In the genomic region with DNA sequence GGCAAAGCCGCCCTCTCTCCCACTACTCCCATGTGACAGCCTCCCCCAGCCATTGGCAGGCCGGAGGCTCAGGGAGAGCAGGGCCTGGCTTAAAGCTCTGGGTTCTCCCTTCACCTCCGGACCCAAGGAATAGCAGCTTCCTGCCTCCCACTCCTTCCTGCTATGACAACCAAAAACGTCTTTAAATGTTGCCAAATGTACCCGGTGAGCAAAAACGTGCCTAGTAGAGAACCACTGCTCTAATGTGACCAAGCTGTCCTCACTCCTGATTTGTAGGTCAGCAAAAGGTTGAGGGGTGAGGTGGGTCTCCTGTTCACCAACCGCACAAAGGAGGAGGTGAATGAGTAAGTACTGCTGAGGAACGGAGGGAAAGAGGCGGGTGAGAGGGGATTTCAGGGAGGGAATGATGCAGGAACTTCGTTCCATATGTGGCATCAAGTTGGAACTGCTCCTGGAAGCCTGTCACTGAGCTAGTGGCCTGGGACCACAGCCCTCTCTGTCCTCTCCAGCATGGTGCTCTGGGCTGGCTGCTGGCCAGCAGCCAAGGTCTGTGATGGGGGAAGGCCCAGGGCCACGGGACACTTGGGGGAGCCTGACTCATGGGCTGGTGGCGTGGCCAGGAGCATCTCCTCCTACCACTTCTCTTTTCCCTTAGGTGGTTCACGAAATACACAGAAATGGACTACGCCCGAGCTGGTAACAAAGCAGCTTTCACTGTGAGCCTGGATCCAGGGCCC, we compare ENCODE assay signal across 14 cellular contexts. TPM values are rescaled to one million over a fixed set of nuclear protein-coding genes. Genes with fewer than 3 reads are reported as not detected.
DNase-seq lines count a peak whose midpoint lies in the region; ATAC-seq and TF ChIP-seq lines count a peak whose summit lies in the region.
"Had no signal": no experiment of that assay in that cellular context is flagged by ENCODE, and none has a peak within 500 bp of the region (broad histone marks: within the 10 kb centered on the region; RNA-seq: fewer than 3 reads in every experiment).

No MANE protein-coding gene starts in this region.

- intact Hi-C loops in lower lobe of right lung (cut with DNase I) = no loop called here

- peaks cover 25% of the 10 kb centered on the region for H3K4me1 ChIP-seq in lower lobe of right lung

- no peak overlapping the region for H3K4me3 ChIP-seq in lower lobe of right lung
- H3K4me3 ChIP-seq: pancreas, uterus had no signal

- no peaks in the 10 kb centered on the region for H3K27me3 ChIP-seq in lower lobe of right lung (ENCODE audit: low read depth)
- H3K27me3 ChIP-seq: pancreas, uterus had no signal

- H3K9me3 ChIP-seq in lower lobe of right lung = no peaks in the 10 kb centered on the region
- H3K9me3 ChIP-seq: pancreas, uterus had no signal

- no peak overlapping the region for H3K27ac ChIP-seq in lower lobe of right lung
- H3K27ac ChIP-seq: pancreas, uterus had no signal

- peak; percentile 59 to 72 for DNase-seq in activated CD4-positive, alpha-beta T cell treated with anti-CD3 and anti-CD28 coated beads, Interleukin-2, amount 50 U/mL, for 48 hours
- no peak for DNase-seq in activated CD4-positive, alpha-beta T cell treated with anti-CD3 and anti-CD28 coated beads for 1 hour
- DNase-seq in EH (ENCODE audit: low read depth) (peak; percentile 7), lower lobe of right lung (no peak), NCI-H774 (lab: John Stamatoyannopoulos, UW) (no peak)
- DNase-seq in activated T-cell treated with anti-CD3 and anti-CD28 coated beads, Interleukin-2, amount 50 U/mL, for 48 hours = peak; percentile 48 to 59
- DNase-seq: aorta, NCI-H146, NCI-H510A, OCI-M1, pancreas, uterus had no signal

- H3K36me3 ChIP-seq in lower lobe of right lung = peaks cover 59% of the 10 kb centered on the region
- H3K36me3 ChIP-seq: uterus had no signal

- ATAC-seq in lower lobe of right lung (peak; percentile 45 to 49), HG03139 (IDR thresholded peaks at IDR 0.05; ENCODE audit: unreplicated experiment) (no peak), SK-N-SH treated with all-trans-retinoic acid at 6 μM for 48 hours (no peak)
- ATAC-seq: pancreas had no signal

- TF ChIP-seq CTCF in lower lobe of right lung (IDR thresholded peaks at IDR 0.05) = no peak

TF ChIP-seq in SK-N-SH treated with all-trans-retinoic acid at 6 μM for 48 hours, 23 proteins besides CTCF, POLR2A, EP300 and RAD21:
- no peak for TF ChIP-seq GLIS3 (CRISPR knock-in tag; IDR thresholded peaks at IDR 0.05)
- TF ChIP-seq, protein P1, sequence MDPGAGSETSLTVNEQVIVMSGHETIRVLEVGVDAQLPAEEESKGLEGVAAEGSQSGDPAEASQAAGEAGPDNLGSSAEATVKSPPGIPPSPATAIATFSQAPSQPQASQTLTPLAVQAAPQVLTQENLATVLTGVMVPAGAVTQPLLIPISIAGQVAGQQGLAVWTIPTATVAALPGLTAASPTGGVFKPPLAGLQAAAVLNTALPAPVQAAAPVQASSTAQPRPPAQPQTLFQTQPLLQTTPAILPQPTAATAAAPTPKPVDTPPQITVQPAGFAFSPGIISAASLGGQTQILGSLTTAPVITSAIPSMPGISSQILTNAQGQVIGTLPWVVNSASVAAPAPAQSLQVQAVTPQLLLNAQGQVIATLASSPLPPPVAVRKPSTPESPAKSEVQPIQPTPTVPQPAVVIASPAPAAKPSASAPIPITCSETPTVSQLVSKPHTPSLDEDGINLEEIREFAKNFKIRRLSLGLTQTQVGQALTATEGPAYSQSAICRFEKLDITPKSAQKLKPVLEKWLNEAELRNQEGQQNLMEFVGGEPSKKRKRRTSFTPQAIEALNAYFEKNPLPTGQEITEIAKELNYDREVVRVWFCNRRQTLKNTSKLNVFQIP (CRISPR knock-in tag; IDR thresholded peaks at IDR 0.05; ENCODE audit: borderline replicate concordance, low read depth) = no peak
- TF ChIP-seq CREB5 (CRISPR knock-in tag; IDR thresholded peaks at IDR 0.05; ENCODE audit: low read depth) = no peak
- no peak for TF ChIP-seq TOX (CRISPR knock-in tag; IDR thresholded peaks at IDR 0.05; ENCODE audit: borderline replicate concordance)
- no peak for TF ChIP-seq ESRRG (CRISPR knock-in tag; IDR thresholded peaks at IDR 0.05)
- TF ChIP-seq, protein P2, sequence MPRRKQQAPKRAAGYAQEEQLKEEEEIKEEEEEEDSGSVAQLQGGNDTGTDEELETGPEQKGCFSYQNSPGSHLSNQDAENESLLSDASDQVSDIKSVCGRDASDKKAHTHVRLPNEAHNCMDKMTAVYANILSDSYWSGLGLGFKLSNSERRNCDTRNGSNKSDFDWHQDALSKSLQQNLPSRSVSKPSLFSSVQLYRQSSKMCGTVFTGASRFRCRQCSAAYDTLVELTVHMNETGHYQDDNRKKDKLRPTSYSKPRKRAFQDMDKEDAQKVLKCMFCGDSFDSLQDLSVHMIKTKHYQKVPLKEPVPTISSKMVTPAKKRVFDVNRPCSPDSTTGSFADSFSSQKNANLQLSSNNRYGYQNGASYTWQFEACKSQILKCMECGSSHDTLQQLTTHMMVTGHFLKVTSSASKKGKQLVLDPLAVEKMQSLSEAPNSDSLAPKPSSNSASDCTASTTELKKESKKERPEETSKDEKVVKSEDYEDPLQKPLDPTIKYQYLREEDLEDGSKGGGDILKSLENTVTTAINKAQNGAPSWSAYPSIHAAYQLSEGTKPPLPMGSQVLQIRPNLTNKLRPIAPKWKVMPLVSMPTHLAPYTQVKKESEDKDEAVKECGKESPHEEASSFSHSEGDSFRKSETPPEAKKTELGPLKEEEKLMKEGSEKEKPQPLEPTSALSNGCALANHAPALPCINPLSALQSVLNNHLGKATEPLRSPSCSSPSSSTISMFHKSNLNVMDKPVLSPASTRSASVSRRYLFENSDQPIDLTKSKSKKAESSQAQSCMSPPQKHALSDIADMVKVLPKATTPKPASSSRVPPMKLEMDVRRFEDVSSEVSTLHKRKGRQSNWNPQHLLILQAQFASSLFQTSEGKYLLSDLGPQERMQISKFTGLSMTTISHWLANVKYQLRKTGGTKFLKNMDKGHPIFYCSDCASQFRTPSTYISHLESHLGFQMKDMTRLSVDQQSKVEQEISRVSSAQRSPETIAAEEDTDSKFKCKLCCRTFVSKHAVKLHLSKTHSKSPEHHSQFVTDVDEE (CRISPR knock-in tag; IDR thresholded peaks at IDR 0.05) = no peak

RNA-seq across cellular contexts. Expression of gene MRTO4, which starts 5.7 kb away (rescaled TPM):
- total RNA-seq in lower lobe of right lung = 16.4 TPM

RNA-seq across cellular contexts. Expression of gene EMC1, which starts 6.0 kb away (rescaled TPM):
- 39.2 TPM for total RNA-seq in lower lobe of right lung

RNA-seq across cellular contexts. Expression of gene AKR7A3, which starts 31.2 kb away (rescaled TPM):
- 0.30 TPM for total RNA-seq in lower lobe of right lung

RNA-seq across cellular contexts. Expression of gene UBR4, which starts 47.3 kb away (rescaled TPM):
- 125 TPM for total RNA-seq in lower lobe of right lung

RNA-seq across cellular contexts. Expression of gene AKR7A2, which starts 54.6 kb away (rescaled TPM):
- 37.4 TPM for total RNA-seq in lower lobe of right lung

Comparison
In these comparisons a context has a peak if more than half of its experiments do, and no peak if none do; other contexts are left out.
1. DNase-seq: peak in activated CD4-positive, alpha-beta T cell treated with anti-CD3 and anti-CD28 coated beads, Interleukin-2, amount 50 U/mL, for 48 hours (2 of 2), EH (single experiment) and activated T-cell treated with anti-CD3 and anti-CD28 coated beads, Interleukin-2, amount 50 U/mL, for 48 hours (2 of 2); none in activated CD4-positive, alpha-beta T cell treated with anti-CD3 and anti-CD28 coated beads for 1 hour (single experiment), lower lobe of right lung (single experiment) and NCI-H774 (single experiment).
2. ATAC-seq: peak in lower lobe of right lung (2 of 2); none in HG03139 (single experiment) and SK-N-SH treated with all-trans-retinoic acid at 6 μM for 48 hours (single experiment).